1 cellular context compared by ENCODE assay signal in the genomic region with DNA sequence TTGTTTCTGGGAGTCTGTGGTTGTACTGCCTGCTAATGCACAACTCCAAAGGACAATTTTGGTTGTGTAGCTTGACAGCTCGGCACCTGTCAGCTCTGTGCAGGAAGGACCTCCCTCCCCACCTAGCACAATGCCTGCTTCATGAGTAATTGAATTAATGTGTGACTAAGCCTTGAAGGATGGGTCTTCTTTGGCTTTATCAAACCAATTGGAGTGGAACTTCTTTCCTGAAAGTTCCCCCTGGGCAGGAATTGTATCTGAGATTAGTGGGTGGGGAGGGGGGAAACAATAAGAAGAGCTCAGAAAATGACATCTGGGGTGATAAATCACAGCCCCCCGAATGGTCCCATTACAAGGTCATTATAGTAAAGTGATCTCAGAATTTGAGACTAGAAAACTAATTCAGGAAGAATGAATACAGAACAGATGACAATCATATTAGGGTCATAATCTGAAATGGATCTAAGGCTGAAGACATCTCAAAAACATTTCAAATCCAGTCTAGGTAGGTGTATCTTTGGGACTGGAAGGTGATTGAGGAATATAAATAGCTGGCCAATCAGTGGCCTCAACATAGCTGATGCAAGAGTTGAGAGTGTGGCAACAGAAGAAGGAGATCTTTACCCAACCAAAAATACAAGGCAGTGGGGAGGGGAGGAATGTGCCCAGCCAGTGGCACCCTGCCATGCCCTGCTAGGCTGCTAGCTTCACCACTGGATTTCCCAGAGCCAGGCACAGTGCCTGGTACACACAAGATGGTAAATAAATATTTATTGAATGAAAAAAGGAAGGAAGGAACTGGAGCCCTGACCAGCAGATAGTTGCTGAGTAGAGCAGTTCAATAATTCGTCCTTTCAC.
TF ChIP-seq lines count a peak whose summit lies in the region.

No MANE protein-coding gene starts in this region.

TF ChIP-seq in K562, 482 proteins besides CTCF, POLR2A, EP300 and RAD21 (continued from another document and continues in another):
- TF ChIP-seq NEUROD1 (IDR thresholded peaks at IDR 0.05; ENCODE audit: borderline replicate concordance, low read depth, low read length, partially characterized antibody) (no peak), HMGN3 (IDR thresholded peaks at IDR 0.05; ENCODE audit: borderline replicate concordance, extremely low read depth, insufficient read length, low read depth, low read length) (no peak), FOXA3 (CRISPR knock-in tag; conservative IDR thresholded peaks at IDR 0.05 in 1 of 2, IDR thresholded peaks at IDR 0.05 in 1 of 2) (peak in 1 of 2 experiments; percentile 29; a peak in 1 of 4 replicates), ZNF561 (CRISPR knock-in tag; conservative IDR thresholded peaks at IDR 0.05) (no peak), DACH1 (IDR thresholded peaks at IDR 0.05; ENCODE audit: partially characterized antibody) (no peak), SIX5 (IDR thresholded peaks at IDR 0.05; ENCODE audit: borderline replicate concordance in 1 of 2, insufficient read depth in 1 of 2, low read depth in 1 of 2, low read length in 2 of 2) (no peak), ZNF212 (CRISPR knock-in tag; IDR thresholded peaks at IDR 0.05) (no peak), CEBPG (CRISPR knock-in tag; IDR thresholded peaks at IDR 0.05) (peak; percentile 100), CEBPG (tag; conservative IDR thresholded peaks at IDR 0.05 in 1 of 2, IDR thresholded peaks at IDR 0.05 in 1 of 2) (peak; percentile 98), PHTF2 (CRISPR knock-in tag; IDR thresholded peaks at IDR 0.05) (no peak), TBP (optimal IDR thresholded peaks at IDR 0.05; ENCODE audit: low read depth, low read length) (no peak), NUFIP1 (IDR thresholded peaks at IDR 0.05; ENCODE audit: partially characterized antibody) (no peak), ZNF174 (CRISPR knock-in tag; IDR thresholded peaks at IDR 0.05) (no peak), NR4A1 (CRISPR knock-in tag; IDR thresholded peaks at IDR 0.05) (no peak), NR4A1 (tag; IDR thresholded peaks at IDR 0.05) (no peak), DDX20 (tag; IDR thresholded peaks at IDR 0.05; ENCODE audit: low read depth) (no peak), ZNF175 (CRISPR knock-in tag; IDR thresholded peaks at IDR 0.05; ENCODE audit: low read depth) (peak; percentile 75; the same call in 1 of the 2 replicates), ZEB2 (IDR thresholded peaks at IDR 0.05) (peak; percentile 74; the same call in 1 of the 2 replicates), E2F3 (CRISPR knock-in tag; IDR thresholded peaks at IDR 0.05) (0 out of 2 replicates have a peak, but pooled peaks have one; percentile 45), NCOA4 (IDR thresholded peaks at IDR 0.05; ENCODE audit: partially characterized antibody) (no peak), ZNF140 (CRISPR knock-in tag; IDR thresholded peaks at IDR 0.05) (no peak), FUS (optimal IDR thresholded peaks at IDR 0.05; ENCODE audit: low read depth, low read length) (no peak), NR2C1 (IDR thresholded peaks at IDR 0.05) (peak; percentile 19; the same call in 1 of the 2 replicates), NR2C1 (tag; IDR thresholded peaks at IDR 0.05) (no peak), RBFOX2 (IDR thresholded peaks at IDR 0.05; ENCODE audit: low read depth, low read length) (peak; percentile 56)
- TF ChIP-seq, protein P1, sequence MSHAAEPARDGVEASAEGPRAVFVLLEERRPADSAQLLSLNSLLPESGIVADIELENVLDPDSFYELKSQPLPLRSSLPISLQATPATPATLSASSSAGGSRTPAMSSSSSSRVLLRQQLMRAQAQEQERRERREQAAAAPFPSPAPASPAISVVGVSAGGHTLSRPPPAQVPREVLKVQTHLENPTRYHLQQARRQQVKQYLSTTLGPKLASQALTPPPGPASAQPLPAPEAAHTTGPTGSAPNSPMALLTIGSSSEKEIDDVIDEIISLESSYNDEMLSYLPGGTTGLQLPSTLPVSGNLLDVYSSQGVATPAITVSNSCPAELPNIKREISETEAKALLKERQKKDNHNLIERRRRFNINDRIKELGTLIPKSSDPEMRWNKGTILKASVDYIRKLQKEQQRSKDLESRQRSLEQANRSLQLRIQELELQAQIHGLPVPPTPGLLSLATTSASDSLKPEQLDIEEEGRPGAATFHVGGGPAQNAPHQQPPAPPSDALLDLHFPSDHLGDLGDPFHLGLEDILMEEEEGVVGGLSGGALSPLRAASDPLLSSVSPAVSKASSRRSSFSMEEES (CRISPR knock-in tag; IDR thresholded peaks at IDR 0.05), result no peak
- TF ChIP-seq, protein P2, sequence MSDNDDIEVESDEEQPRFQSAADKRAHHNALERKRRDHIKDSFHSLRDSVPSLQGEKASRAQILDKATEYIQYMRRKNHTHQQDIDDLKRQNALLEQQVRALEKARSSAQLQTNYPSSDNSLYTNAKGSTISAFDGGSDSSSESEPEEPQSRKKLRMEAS (CRISPR knock-in tag; IDR thresholded peaks at IDR 0.05), result no peak
- TF ChIP-seq, protein P3, sequence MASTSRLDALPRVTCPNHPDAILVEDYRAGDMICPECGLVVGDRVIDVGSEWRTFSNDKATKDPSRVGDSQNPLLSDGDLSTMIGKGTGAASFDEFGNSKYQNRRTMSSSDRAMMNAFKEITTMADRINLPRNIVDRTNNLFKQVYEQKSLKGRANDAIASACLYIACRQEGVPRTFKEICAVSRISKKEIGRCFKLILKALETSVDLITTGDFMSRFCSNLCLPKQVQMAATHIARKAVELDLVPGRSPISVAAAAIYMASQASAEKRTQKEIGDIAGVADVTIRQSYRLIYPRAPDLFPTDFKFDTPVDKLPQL (IDR thresholded peaks at IDR 0.05; ENCODE audit: extremely low read depth, insufficient read length), result no peak
- TF ChIP-seq, protein P4, sequence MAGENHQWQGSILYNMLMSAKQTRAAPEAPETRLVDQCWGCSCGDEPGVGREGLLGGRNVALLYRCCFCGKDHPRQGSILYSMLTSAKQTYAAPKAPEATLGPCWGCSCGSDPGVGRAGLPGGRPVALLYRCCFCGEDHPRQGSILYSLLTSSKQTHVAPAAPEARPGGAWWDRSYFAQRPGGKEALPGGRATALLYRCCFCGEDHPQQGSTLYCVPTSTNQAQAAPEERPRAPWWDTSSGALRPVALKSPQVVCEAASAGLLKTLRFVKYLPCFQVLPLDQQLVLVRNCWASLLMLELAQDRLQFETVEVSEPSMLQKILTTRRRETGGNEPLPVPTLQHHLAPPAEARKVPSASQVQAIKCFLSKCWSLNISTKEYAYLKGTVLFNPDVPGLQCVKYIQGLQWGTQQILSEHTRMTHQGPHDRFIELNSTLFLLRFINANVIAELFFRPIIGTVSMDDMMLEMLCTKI (IDR thresholded peaks at IDR 0.05; ENCODE audit: partially characterized antibody), result no peak
- TF ChIP-seq, protein P5, sequence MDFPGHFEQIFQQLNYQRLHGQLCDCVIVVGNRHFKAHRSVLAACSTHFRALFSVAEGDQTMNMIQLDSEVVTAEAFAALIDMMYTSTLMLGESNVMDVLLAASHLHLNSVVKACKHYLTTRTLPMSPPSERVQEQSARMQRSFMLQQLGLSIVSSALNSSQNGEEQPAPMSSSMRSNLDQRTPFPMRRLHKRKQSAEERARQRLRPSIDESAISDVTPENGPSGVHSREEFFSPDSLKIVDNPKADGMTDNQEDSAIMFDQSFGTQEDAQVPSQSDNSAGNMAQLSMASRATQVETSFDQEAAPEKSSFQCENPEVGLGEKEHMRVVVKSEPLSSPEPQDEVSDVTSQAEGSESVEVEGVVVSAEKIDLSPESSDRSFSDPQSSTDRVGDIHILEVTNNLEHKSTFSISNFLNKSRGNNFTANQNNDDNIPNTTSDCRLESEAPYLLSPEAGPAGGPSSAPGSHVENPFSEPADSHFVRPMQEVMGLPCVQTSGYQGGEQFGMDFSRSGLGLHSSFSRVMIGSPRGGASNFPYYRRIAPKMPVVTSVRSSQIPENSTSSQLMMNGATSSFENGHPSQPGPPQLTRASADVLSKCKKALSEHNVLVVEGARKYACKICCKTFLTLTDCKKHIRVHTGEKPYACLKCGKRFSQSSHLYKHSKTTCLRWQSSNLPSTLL (IDR thresholded peaks at IDR 0.05), result no peak
- TF ChIP-seq, protein P6, sequence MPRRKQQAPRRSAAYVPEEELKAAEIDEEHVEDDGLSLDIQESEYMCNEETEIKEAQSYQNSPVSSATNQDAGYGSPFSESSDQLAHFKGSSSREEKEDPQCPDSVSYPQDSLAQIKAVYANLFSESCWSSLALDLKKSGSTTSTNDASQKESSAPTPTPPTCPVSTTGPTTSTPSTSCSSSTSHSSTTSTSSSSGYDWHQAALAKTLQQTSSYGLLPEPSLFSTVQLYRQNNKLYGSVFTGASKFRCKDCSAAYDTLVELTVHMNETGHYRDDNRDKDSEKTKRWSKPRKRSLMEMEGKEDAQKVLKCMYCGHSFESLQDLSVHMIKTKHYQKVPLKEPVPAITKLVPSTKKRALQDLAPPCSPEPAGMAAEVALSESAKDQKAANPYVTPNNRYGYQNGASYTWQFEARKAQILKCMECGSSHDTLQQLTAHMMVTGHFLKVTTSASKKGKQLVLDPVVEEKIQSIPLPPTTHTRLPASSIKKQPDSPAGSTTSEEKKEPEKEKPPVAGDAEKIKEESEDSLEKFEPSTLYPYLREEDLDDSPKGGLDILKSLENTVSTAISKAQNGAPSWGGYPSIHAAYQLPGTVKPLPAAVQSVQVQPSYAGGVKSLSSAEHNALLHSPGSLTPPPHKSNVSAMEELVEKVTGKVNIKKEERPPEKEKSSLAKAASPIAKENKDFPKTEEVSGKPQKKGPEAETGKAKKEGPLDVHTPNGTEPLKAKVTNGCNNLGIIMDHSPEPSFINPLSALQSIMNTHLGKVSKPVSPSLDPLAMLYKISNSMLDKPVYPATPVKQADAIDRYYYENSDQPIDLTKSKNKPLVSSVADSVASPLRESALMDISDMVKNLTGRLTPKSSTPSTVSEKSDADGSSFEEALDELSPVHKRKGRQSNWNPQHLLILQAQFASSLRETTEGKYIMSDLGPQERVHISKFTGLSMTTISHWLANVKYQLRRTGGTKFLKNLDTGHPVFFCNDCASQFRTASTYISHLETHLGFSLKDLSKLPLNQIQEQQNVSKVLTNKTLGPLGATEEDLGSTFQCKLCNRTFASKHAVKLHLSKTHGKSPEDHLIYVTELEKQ (CRISPR knock-in tag; IDR thresholded peaks at IDR 0.05), result peak; percentile 43; the same call in 1 of the 2 replicates
- TF ChIP-seq, protein P7, sequence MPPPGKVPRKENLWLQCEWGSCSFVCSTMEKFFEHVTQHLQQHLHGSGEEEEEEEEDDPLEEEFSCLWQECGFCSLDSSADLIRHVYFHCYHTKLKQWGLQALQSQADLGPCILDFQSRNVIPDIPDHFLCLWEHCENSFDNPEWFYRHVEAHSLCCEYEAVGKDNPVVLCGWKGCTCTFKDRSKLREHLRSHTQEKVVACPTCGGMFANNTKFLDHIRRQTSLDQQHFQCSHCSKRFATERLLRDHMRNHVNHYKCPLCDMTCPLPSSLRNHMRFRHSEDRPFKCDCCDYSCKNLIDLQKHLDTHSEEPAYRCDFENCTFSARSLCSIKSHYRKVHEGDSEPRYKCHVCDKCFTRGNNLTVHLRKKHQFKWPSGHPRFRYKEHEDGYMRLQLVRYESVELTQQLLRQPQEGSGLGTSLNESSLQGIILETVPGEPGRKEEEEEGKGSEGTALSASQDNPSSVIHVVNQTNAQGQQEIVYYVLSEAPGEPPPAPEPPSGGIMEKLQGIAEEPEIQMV (tag; conservative IDR thresholded peaks at IDR 0.05; ENCODE audit: low read depth), result no peak
- TF ChIP-seq, protein P8, sequence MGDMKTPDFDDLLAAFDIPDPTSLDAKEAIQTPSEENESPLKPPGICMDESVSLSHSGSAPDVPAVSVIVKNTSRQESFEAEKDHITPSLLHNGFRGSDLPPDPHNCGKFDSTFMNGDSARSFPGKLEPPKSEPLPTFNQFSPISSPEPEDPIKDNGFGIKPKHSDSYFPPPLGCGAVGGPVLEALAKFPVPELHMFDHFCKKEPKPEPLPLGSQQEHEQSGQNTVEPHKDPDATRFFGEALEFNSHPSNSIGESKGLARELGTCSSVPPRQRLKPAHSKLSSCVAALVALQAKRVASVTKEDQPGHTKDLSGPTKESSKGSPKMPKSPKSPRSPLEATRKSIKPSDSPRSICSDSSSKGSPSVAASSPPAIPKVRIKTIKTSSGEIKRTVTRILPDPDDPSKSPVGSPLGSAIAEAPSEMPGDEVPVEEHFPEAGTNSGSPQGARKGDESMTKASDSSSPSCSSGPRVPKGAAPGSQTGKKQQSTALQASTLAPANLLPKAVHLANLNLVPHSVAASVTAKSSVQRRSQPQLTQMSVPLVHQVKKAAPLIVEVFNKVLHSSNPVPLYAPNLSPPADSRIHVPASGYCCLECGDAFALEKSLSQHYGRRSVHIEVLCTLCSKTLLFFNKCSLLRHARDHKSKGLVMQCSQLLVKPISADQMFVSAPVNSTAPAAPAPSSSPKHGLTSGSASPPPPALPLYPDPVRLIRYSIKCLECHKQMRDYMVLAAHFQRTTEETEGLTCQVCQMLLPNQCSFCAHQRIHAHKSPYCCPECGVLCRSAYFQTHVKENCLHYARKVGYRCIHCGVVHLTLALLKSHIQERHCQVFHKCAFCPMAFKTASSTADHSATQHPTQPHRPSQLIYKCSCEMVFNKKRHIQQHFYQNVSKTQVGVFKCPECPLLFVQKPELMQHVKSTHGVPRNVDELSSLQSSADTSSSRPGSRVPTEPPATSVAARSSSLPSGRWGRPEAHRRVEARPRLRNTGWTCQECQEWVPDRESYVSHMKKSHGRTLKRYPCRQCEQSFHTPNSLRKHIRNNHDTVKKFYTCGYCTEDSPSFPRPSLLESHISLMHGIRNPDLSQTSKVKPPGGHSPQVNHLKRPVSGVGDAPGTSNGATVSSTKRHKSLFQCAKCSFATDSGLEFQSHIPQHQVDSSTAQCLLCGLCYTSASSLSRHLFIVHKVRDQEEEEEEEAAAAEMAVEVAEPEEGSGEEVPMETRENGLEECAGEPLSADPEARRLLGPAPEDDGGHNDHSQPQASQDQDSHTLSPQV (IDR thresholded peaks at IDR 0.05), result peak; percentile 60; the same call in 1 of the 2 replicates
- TF ChIP-seq, protein P9, sequence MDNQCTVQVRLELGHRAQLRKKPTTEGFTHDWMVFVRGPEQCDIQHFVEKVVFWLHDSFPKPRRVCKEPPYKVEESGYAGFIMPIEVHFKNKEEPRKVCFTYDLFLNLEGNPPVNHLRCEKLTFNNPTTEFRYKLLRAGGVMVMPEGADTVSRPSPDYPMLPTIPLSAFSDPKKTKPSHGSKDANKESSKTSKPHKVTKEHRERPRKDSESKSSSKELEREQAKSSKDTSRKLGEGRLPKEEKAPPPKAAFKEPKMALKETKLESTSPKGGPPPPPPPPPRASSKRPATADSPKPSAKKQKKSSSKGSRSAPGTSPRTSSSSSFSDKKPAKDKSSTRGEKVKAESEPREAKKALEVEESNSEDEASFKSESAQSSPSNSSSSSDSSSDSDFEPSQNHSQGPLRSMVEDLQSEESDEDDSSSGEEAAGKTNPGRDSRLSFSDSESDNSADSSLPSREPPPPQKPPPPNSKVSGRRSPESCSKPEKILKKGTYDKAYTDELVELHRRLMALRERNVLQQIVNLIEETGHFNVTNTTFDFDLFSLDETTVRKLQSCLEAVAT (IDR thresholded peaks at IDR 0.05), result no peak
- TF ChIP-seq, protein P10, sequence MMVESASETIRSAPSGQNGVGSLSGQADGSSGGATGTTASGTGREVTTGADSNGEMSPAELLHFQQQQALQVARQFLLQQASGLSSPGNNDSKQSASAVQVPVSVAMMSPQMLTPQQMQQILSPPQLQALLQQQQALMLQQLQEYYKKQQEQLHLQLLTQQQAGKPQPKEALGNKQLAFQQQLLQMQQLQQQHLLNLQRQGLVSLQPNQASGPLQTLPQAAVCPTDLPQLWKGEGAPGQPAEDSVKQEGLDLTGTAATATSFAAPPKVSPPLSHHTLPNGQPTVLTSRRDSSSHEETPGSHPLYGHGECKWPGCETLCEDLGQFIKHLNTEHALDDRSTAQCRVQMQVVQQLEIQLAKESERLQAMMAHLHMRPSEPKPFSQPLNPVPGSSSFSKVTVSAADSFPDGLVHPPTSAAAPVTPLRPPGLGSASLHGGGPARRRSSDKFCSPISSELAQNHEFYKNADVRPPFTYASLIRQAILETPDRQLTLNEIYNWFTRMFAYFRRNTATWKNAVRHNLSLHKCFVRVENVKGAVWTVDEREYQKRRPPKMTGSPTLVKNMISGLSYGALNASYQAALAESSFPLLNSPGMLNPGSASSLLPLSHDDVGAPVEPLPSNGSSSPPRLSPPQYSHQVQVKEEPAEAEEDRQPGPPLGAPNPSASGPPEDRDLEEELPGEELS (CRISPR knock-in tag; IDR thresholded peaks at IDR 0.05; ENCODE audit: borderline replicate concordance), result peak; percentile 33; the same call in 1 of the 2 replicates
